In the genomic region with DNA sequence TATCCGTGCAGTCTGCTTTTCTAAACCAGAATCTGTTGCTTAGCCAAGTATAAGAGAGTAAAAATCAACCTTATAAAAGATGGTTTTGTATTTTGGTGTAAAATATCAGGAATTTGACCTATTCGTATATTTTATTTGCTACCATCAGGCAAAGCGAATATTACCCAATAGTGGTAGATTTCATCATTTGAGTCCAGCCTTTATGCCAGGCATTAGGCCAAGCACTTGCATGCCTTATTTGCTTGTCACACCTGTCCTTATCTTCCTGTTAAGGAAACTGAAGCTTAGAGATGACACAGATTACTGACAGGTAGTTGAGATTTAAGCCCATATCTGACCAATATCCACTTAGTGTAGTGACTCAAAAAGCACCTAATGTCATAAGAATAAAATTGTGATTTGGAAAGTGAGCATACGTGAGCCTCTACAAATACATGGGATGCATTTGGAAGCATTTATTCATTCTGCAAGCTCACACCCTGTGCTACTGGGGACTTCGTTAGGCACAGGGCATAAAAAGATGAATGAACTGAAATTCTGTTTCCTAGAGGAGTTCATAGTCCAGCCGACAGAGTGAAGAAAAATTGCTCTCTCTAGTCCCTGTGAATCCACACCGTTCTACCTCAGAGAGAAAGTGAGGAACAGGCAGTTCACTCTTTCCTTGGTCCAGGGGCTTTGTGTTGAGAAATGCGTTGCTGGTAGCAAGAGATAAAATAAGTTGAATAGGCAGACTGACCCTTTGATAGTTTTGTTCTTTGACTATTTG, we compare ENCODE assay signal across 18 cellular contexts. TPM values are rescaled to one million over a fixed set of nuclear protein-coding genes. Genes with fewer than 3 reads are reported as not detected.
DNase-seq lines count a peak whose midpoint lies in the region; ATAC-seq and TF ChIP-seq lines count a peak whose summit lies in the region.
"Had no signal": no experiment of that assay in that cellular context is flagged by ENCODE, and none has a peak within 500 bp of the region (broad histone marks: within the 10 kb centered on the region; RNA-seq: fewer than 3 reads in every experiment).

No MANE protein-coding gene starts in this region.

- no peaks in the 10 kb centered on the region for H3K9me2 ChIP-seq in hepatocyte (replicated peaks; ENCODE audit: insufficient read depth)

- ATAC-seq in GM21825 (IDR thresholded peaks at IDR 0.05; ENCODE audit: unreplicated experiment) (no peak), HG02678 (IDR thresholded peaks at IDR 0.05; ENCODE audit: unreplicated experiment) (no peak)
- ATAC-seq in CD4-positive, alpha-beta T cell (ENCODE audit: poor library complexity), result no peak
- ATAC-seq: CD8-positive, alpha-beta T cell; Right ventricle myocardium inferior had no signal

- intact Hi-C loops in CD4-positive, alpha-beta T cell (cut with DNase I, micrococcal nuclease), result no loop called here

- no peak for TF ChIP-seq CTCF in LNCaP clone FGC (IDR thresholded peaks at IDR 0.05; ENCODE audit: control insufficient read depth, extremely low read depth, insufficient read depth)
- TF ChIP-seq CTCF in RWPE1 (conservative IDR thresholded peaks at IDR 0.05; ENCODE audit: low read depth), result no peak
- TF ChIP-seq CTCF in hepatocyte (IDR thresholded peaks at IDR 0.05; ENCODE audit: poor library complexity), result no peak
- no peak for TF ChIP-seq CTCF in nephron (IDR thresholded peaks at IDR 0.05; ENCODE audit: unreplicated experiment in 3 of 3)
- no peak for TF ChIP-seq CTCF in CD4-positive, alpha-beta T cell (IDR thresholded peaks at IDR 0.05)

- peaks cover 7% of the 10 kb centered on the region for H3K4me1 Mint-ChIP-seq in nephron
- no peaks in the 10 kb centered on the region for H3K4me1 Mint-ChIP-seq in CD4-positive, alpha-beta T cell (ENCODE audit: low read depth)

- H3K4me3 Mint-ChIP-seq in nephron, result no peak overlapping the region
- no peak overlapping the region for H3K4me3 Mint-ChIP-seq in CD4-positive, alpha-beta T cell
- H3K4me3 Mint-ChIP-seq: B cell; CD8-positive, alpha-beta T cell; HFFc6 had no signal

- CTCF ChIA-PET in RWPE1 (lab: Yijun Ruan, JAX), result no interaction called here
- CTCF ChIA-PET in CD4-positive, alpha-beta T cell (lab: Charles Lee), result no interaction called here

- no peaks in the 10 kb centered on the region for H3K36me3 ChIP-seq in hepatocyte (replicated peaks; ENCODE audit: insufficient read depth, low read depth)

- no peaks in the 10 kb centered on the region for H3K9me3 ChIP-seq in hepatocyte (ENCODE audit: low read depth)
- H3K9me3 ChIP-seq in CD4-positive, alpha-beta T cell (ENCODE audit: control insufficient read depth, low read length), result no peaks in the 10 kb centered on the region

- no peak overlapping the region for H2AFZ ChIP-seq in hepatocyte

- no peaks in the 10 kb centered on the region for H3K36me3 Mint-ChIP-seq in nephron (ENCODE audit: low read depth)
- H3K36me3 Mint-ChIP-seq in CD4-positive, alpha-beta T cell (ENCODE audit: low read depth), result no peaks in the 10 kb centered on the region
- H3K36me3 Mint-ChIP-seq: CD8-positive, alpha-beta T cell had no signal

- no peaks in the 10 kb centered on the region for H4K20me1 ChIP-seq in hepatocyte (ENCODE audit: insufficient read depth, poor library complexity, severe bottlenecking)

- POLR2A ChIA-PET in RWPE1 (lab: Yijun Ruan, JAX; ENCODE audit: low non-redundant PET), result no interaction called here
- POLR2A ChIA-PET in CD4-positive, alpha-beta T cell (lab: Charles Lee), result no interaction called here

- peaks cover 3% of the 10 kb centered on the region for H3K9me3 Mint-ChIP-seq in nephron
- no peaks in the 10 kb centered on the region for H3K9me3 Mint-ChIP-seq in CD4-positive, alpha-beta T cell
- H3K9me3 Mint-ChIP-seq: CD8-positive, alpha-beta T cell; HFFc6 had no signal

- H3K4me2 ChIP-seq in hepatocyte, result peak overlapping the region; percentile 17

- DNase-seq in LNCaP clone FGC (ENCODE audit: low read depth), result peak; percentile 79
- peak; percentile 6 for DNase-seq in RWPE1 (ENCODE audit: low spot score)
- no peak for DNase-seq in hepatocyte (ENCODE audit: low spot score)
- DNase-seq in CD4-positive, alpha-beta T cell, result no peak
- DNase-seq: CD8-positive, alpha-beta T cell; HFFc6; NCI-H187 treated with DMSO at 0.1 percent for 48 hours; NCI-H2171 treated with DMSO at 0.1 percent for 48 hours; NCI-H524; OCI-M1 had no signal

- H3K27me3 Mint-ChIP-seq in nephron (ENCODE audit: low read depth), result peaks cover 52% of the 10 kb centered on the region
- peaks cover 34% of the 10 kb centered on the region for H3K27me3 Mint-ChIP-seq in CD4-positive, alpha-beta T cell

- H3K4me1 ChIP-seq in hepatocyte (ENCODE audit: insufficient read depth), result no peaks in the 10 kb centered on the region

- 70% methylated on average over 8 of the region's 8 CpGs for WGBS in hepatocyte (ENCODE audit: low lambda C conversion rate, missing lambda C conversion rate)

- H3K79me2 ChIP-seq in hepatocyte, result no peaks in the 10 kb centered on the region

- H3K27ac Mint-ChIP-seq in nephron, result peak overlapping the region; percentile 64 to 83 (median 82)
- H3K27ac Mint-ChIP-seq in CD4-positive, alpha-beta T cell, result no peak overlapping the region
- H3K27ac Mint-ChIP-seq: B cell; CD8-positive, alpha-beta T cell; HFFc6 had no signal

- H3K27ac ChIP-seq in RWPE1 (no peak overlapping the region), hepatocyte (no peak overlapping the region)
- no peak overlapping the region for H3K27ac ChIP-seq in CD4-positive, alpha-beta T cell (ENCODE audit: low read depth, low read length)
- H3K27ac ChIP-seq: SK-N-MC had no signal

- peaks cover 4% of the 10 kb centered on the region for H3K27me3 ChIP-seq in hepatocyte
- peaks cover 17% of the 10 kb centered on the region for H3K27me3 ChIP-seq in CD4-positive, alpha-beta T cell (ENCODE audit: control insufficient read depth, insufficient read depth, low read length)

- H3K4me3 ChIP-seq in LNCaP clone FGC (ENCODE audit: low read depth, low read length), result no peak overlapping the region
- H3K4me3 ChIP-seq in hepatocyte, result no peak overlapping the region
- H3K4me3 ChIP-seq: SK-N-MC had no signal

RNA-seq across cellular contexts. Expression of a gene that starts 2.3 kb away (rescaled TPM):
- total RNA-seq in hepatocyte, result 3.0 and 10.4 TPM in 2 replicates
- polyA plus RNA-seq in hepatocyte, result 8.4 and 12.0 TPM in 2 replicates
- total RNA-seq in CD4-positive, alpha-beta T cell, result 1 to 10 TPM; 5.6 to 8.3 TPM
- total RNA-seq: Daoy, H4, HFFc6 had no signal

RNA-seq across cellular contexts. Expression of a gene that starts 56.7 kb away (rescaled TPM):
- total RNA-seq in hepatocyte, result 308 and 403 TPM in 2 replicates
- 1,210 and 1,380 TPM in 2 replicates for polyA plus RNA-seq in hepatocyte
- total RNA-seq in CD4-positive, alpha-beta T cell, result 10 to 100 TPM; 12.8 to 15.7 TPM

Comparison
In these comparisons a context has a peak if more than half of its experiments do, and no peak if none do; other contexts are left out.
1. DNase-seq: peak in LNCaP clone FGC (single experiment) and RWPE1 (single experiment); none in hepatocyte (single experiment) and CD4-positive, alpha-beta T cell (0 of 10).
2. RNA of a gene that starts 56.7 kb away (total RNA-seq): 308 to 403 TPM in hepatocyte; 12.8 to 15.7 TPM in CD4-positive, alpha-beta T cell; every median in the first group is over 10 times any median in the second.